1 cellular context compared by ENCODE assay signal in genomic region chr4:27429260-27429970, GRCh38.
TF ChIP-seq lines count a peak whose summit lies in the region.

No MANE protein-coding gene starts in this region.

TF ChIP-seq in WTC11, 78 proteins besides CTCF, POLR2A, EP300 and RAD21 (continued from another document):
- TF ChIP-seq ELF4 (CRISPR knock-in tag; IDR thresholded peaks at IDR 0.05; ENCODE audit: low read depth) = no peak
